Comparison of ENCODE assay signal across 1 cellular context in the genomic region with DNA sequence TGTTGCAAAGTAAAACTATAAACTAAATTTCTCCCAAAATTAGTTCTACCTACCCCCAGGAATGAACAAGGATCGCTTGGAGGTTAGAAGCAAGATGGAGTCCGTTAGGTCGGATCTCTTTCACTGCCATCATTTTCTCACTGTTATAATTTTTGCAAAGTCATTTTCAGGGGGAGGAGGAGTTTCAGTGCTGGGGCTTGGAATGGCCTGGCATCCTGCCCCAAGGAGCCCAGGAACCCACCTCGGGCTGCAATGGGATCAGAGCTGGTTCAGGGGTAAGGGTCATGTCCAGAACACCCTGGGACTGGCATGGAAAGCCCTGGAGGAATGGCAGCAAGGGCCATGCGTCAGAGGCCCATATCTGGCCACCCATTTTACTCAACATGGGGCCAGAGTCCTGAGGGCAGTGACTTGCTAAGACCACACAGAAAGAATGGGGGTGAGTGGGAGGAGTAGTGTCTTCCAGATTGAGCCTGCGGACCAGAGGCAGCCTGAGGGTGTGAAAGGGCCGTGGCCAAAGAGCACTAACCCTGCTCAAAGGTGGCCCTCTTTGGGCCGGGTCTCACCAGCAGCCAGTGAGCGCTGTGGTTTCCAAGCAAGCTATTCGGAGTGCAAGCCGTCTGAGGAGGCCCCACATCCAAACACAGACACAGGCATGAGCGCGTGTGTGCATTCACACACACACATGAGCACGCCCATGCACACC.
TF ChIP-seq lines count a peak whose summit lies in the region.

No MANE protein-coding gene starts in this region.

TF ChIP-seq in K562, 482 proteins besides CTCF, POLR2A, EP300 and RAD21 (continued from another document and continues in another):
- no peak for TF ChIP-seq ZNF143 (CRISPR knock-in tag; IDR thresholded peaks at IDR 0.05)
- TF ChIP-seq, protein P1, sequence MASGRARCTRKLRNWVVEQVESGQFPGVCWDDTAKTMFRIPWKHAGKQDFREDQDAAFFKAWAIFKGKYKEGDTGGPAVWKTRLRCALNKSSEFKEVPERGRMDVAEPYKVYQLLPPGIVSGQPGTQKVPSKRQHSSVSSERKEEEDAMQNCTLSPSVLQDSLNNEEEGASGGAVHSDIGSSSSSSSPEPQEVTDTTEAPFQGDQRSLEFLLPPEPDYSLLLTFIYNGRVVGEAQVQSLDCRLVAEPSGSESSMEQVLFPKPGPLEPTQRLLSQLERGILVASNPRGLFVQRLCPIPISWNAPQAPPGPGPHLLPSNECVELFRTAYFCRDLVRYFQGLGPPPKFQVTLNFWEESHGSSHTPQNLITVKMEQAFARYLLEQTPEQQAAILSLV (tag; IDR thresholded peaks at IDR 0.05), result 0 out of 2 replicates have a peak, but pooled peaks have one; percentile 14
- TF ChIP-seq, protein P2, sequence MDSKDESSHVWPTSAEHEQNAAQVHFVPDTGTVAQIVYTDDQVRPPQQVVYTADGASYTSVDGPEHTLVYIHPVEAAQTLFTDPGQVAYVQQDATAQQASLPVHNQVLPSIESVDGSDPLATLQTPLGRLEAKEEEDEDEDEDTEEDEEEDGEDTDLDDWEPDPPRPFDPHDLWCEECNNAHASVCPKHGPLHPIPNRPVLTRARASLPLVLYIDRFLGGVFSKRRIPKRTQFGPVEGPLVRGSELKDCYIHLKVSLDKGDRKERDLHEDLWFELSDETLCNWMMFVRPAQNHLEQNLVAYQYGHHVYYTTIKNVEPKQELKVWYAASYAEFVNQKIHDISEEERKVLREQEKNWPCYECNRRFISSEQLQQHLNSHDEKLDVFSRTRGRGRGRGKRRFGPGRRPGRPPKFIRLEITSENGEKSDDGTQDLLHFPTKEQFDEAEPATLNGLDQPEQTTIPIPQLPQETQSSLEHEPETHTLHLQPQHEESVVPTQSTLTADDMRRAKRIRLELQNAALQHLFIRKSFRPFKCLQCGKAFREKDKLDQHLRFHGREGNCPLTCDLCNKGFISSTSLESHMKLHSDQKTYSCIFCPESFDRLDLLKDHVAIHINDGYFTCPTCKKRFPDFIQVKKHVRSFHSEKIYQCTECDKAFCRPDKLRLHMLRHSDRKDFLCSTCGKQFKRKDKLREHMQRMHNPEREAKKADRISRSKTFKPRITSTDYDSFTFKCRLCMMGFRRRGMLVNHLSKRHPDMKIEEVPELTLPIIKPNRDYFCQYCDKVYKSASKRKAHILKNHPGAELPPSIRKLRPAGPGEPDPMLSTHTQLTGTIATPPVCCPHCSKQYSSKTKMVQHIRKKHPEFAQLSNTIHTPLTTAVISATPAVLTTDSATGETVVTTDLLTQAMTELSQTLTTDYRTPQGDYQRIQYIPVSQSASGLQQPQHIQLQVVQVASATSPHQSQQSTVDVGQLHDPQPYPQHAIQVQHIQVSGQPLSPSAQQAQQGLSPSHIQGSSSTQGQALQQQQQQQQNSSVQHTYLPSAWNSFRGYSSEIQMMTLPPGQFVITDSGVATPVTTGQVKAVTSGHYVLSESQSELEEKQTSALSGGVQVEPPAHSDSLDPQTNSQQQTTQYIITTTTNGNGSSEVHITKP (IDR thresholded peaks at IDR 0.05; ENCODE audit: partially characterized antibody), result peak; percentile 46
- no peak for TF ChIP-seq NR2C2 (CRISPR knock-in tag; IDR thresholded peaks at IDR 0.05)
- 0 out of 2 replicates have a peak, but pooled peaks have one; percentile 43 for TF ChIP-seq NR2C2 (tag; IDR thresholded peaks at IDR 0.05)
- 0 out of 2 replicates have a peak, but pooled peaks have one; percentile 12 for TF ChIP-seq BHLHE40 (IDR thresholded peaks at IDR 0.05; ENCODE audit: low read length)
- TF ChIP-seq SMAD3 (CRISPR knock-in tag; conservative IDR thresholded peaks at IDR 0.05), result 0 out of 2 replicates have a peak, but pooled peaks have one; percentile 71
- 0 out of 2 replicates have a peak, but pooled peaks have one; percentile 73 for TF ChIP-seq KLF6 (CRISPR knock-in tag; IDR thresholded peaks at IDR 0.05; ENCODE audit: borderline replicate concordance)
- TF ChIP-seq, protein P3, sequence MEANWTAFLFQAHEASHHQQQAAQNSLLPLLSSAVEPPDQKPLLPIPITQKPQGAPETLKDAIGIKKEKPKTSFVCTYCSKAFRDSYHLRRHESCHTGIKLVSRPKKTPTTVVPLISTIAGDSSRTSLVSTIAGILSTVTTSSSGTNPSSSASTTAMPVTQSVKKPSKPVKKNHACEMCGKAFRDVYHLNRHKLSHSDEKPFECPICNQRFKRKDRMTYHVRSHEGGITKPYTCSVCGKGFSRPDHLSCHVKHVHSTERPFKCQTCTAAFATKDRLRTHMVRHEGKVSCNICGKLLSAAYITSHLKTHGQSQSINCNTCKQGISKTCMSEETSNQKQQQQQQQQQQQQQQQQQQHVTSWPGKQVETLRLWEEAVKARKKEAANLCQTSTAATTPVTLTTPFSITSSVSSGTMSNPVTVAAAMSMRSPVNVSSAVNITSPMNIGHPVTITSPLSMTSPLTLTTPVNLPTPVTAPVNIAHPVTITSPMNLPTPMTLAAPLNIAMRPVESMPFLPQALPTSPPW (CRISPR knock-in tag; IDR thresholded peaks at IDR 0.05), result peak; percentile 72
- TF ChIP-seq FOSL1 (tag; conservative IDR thresholded peaks at IDR 0.05), result 0 out of 2 replicates have a peak, but pooled peaks have one; percentile 9
- TF ChIP-seq ZNF41 (CRISPR knock-in tag; conservative IDR thresholded peaks at IDR 0.05), result peak; percentile 73; the same call in 1 of the 2 replicates
- no peak for TF ChIP-seq ZNF583 (CRISPR knock-in tag; IDR thresholded peaks at IDR 0.05)
- 0 out of 2 replicates have a peak, but pooled peaks have one; percentile 15 for TF ChIP-seq GATAD2A (IDR thresholded peaks at IDR 0.05)
- TF ChIP-seq ZNF589 (CRISPR knock-in tag; IDR thresholded peaks at IDR 0.05; ENCODE audit: low read depth), result peak; percentile 70; the same call in 1 of the 2 replicates
- TF ChIP-seq, protein P4, sequence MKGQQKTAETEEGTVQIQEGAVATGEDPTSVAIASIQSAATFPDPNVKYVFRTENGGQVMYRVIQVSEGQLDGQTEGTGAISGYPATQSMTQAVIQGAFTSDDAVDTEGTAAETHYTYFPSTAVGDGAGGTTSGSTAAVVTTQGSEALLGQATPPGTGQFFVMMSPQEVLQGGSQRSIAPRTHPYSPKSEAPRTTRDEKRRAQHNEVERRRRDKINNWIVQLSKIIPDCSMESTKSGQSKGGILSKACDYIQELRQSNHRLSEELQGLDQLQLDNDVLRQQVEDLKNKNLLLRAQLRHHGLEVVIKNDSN (CRISPR knock-in tag; IDR thresholded peaks at IDR 0.05), result peak; percentile 35; the same call in 1 of the 2 replicates
- 0 out of 2 replicates have a peak, but pooled peaks have one; percentile 62 for TF ChIP-seq RFX7 (CRISPR knock-in tag; IDR thresholded peaks at IDR 0.05)
- TF ChIP-seq, protein P5, sequence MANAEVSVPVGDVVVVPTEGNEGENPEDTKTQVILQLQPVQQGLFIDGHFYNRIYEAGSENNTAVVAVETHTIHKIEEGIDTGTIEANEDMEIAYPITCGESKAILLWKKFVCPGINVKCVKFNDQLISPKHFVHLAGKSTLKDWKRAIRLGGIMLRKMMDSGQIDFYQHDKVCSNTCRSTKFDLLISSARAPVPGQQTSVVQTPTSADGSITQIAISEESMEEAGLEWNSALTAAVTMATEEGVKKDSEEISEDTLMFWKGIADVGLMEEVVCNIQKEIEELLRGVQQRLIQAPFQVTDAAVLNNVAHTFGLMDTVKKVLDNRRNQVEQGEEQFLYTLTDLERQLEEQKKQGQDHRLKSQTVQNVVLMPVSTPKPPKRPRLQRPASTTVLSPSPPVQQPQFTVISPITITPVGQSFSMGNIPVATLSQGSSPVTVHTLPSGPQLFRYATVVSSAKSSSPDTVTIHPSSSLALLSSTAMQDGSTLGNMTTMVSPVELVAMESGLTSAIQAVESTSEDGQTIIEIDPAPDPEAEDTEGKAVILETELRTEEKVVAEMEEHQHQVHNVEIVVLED (CRISPR knock-in tag; IDR thresholded peaks at IDR 0.05), result 0 out of 2 replicates have a peak, but pooled peaks have one; percentile 15
- peak; percentile 39 for TF ChIP-seq EGR1 (conservative IDR thresholded peaks at IDR 0.05)
- TF ChIP-seq JUND (IDR thresholded peaks at IDR 0.05; ENCODE audit: borderline replicate concordance, low read depth, low read length), result no peak
- peak; percentile 58; the same call in 1 of the 3 replicates for TF ChIP-seq JUND (tag; IDR thresholded peaks at IDR 0.05; ENCODE audit: borderline replicate concordance, low read depth, low read length)
- no peak for TF ChIP-seq XRCC5 (IDR thresholded peaks at IDR 0.05; ENCODE audit: low read depth, low read length)
- TF ChIP-seq, protein P6, sequence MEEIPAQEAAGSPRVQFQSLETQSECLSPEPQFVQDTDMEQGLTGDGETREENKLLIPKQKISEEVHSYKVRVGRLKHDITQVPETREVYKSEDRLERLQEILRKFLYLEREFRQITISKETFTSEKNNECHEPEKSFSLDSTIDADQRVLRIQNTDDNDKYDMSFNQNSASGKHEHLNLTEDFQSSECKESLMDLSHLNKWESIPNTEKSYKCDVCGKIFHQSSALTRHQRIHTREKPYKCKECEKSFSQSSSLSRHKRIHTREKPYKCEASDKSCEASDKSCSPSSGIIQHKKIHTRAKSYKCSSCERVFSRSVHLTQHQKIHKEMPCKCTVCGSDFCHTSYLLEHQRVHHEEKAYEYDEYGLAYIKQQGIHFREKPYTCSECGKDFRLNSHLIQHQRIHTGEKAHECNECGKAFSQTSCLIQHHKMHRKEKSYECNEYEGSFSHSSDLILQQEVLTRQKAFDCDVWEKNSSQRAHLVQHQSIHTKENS (CRISPR knock-in tag; IDR thresholded peaks at IDR 0.05), result no peak
- no peak for TF ChIP-seq ZNF239 (CRISPR knock-in tag; IDR thresholded peaks at IDR 0.05)
- peak; percentile 12; the same call in 1 of the 2 replicates for TF ChIP-seq BRD4 (IDR thresholded peaks at IDR 0.05)
- TF ChIP-seq, protein P7, sequence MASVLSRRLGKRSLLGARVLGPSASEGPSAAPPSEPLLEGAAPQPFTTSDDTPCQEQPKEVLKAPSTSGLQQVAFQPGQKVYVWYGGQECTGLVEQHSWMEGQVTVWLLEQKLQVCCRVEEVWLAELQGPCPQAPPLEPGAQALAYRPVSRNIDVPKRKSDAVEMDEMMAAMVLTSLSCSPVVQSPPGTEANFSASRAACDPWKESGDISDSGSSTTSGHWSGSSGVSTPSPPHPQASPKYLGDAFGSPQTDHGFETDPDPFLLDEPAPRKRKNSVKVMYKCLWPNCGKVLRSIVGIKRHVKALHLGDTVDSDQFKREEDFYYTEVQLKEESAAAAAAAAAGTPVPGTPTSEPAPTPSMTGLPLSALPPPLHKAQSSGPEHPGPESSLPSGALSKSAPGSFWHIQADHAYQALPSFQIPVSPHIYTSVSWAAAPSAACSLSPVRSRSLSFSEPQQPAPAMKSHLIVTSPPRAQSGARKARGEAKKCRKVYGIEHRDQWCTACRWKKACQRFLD (CRISPR knock-in tag; IDR thresholded peaks at IDR 0.05), result peak; percentile 67
- TF ChIP-seq, protein P8, sequence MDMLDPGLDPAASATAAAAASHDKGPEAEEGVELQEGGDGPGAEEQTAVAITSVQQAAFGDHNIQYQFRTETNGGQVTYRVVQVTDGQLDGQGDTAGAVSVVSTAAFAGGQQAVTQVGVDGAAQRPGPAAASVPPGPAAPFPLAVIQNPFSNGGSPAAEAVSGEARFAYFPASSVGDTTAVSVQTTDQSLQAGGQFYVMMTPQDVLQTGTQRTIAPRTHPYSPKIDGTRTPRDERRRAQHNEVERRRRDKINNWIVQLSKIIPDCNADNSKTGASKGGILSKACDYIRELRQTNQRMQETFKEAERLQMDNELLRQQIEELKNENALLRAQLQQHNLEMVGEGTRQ (CRISPR knock-in tag; IDR thresholded peaks at IDR 0.05), result no peak
- peak in 1 of 2 experiments; percentile 34; a peak in 1 of 4 replicates for TF ChIP-seq TEAD1 (CRISPR knock-in tag; IDR thresholded peaks at IDR 0.05)
- TF ChIP-seq L3MBTL2 (IDR thresholded peaks at IDR 0.05), result peak; percentile 40; the same call in 1 of the 2 replicates
- TF ChIP-seq, protein P9, sequence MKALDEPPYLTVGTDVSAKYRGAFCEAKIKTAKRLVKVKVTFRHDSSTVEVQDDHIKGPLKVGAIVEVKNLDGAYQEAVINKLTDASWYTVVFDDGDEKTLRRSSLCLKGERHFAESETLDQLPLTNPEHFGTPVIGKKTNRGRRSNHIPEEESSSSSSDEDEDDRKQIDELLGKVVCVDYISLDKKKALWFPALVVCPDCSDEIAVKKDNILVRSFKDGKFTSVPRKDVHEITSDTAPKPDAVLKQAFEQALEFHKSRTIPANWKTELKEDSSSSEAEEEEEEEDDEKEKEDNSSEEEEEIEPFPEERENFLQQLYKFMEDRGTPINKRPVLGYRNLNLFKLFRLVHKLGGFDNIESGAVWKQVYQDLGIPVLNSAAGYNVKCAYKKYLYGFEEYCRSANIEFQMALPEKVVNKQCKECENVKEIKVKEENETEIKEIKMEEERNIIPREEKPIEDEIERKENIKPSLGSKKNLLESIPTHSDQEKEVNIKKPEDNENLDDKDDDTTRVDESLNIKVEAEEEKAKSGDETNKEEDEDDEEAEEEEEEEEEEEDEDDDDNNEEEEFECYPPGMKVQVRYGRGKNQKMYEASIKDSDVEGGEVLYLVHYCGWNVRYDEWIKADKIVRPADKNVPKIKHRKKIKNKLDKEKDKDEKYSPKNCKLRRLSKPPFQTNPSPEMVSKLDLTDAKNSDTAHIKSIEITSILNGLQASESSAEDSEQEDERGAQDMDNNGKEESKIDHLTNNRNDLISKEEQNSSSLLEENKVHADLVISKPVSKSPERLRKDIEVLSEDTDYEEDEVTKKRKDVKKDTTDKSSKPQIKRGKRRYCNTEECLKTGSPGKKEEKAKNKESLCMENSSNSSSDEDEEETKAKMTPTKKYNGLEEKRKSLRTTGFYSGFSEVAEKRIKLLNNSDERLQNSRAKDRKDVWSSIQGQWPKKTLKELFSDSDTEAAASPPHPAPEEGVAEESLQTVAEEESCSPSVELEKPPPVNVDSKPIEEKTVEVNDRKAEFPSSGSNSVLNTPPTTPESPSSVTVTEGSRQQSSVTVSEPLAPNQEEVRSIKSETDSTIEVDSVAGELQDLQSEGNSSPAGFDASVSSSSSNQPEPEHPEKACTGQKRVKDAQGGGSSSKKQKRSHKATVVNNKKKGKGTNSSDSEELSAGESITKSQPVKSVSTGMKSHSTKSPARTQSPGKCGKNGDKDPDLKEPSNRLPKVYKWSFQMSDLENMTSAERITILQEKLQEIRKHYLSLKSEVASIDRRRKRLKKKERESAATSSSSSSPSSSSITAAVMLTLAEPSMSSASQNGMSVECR (CRISPR knock-in tag; IDR thresholded peaks at IDR 0.05), result no peak
- TF ChIP-seq RBM39 (optimal IDR thresholded peaks at IDR 0.05; ENCODE audit: low read depth, low read length), result peak; percentile 15
- TF ChIP-seq, protein P10, sequence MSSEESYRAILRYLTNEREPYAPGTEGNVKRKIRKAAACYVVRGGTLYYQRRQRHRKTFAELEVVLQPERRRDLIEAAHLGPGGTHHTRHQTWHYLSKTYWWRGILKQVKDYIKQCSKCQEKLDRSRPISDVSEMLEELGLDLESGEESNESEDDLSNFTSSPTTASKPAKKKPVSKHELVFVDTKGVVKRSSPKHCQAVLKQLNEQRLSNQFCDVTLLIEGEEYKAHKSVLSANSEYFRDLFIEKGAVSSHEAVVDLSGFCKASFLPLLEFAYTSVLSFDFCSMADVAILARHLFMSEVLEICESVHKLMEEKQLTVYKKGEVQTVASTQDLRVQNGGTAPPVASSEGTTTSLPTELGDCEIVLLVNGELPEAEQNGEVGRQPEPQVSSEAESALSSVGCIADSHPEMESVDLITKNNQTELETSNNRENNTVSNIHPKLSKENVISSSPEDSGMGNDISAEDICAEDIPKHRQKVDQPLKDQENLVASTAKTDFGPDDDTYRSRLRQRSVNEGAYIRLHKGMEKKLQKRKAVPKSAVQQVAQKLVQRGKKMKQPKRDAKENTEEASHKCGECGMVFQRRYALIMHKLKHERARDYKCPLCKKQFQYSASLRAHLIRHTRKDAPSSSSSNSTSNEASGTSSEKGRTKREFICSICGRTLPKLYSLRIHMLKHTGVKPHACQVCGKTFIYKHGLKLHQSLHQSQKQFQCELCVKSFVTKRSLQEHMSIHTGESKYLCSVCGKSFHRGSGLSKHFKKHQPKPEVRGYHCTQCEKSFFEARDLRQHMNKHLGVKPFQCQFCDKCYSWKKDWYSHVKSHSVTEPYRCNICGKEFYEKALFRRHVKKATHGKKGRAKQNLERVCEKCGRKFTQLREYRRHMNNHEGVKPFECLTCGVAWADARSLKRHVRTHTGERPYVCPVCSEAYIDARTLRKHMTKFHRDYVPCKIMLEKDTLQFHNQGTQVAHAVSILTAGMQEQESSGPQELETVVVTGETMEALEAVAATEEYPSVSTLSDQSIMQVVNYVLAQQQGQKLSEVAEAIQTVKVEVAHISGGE (CRISPR knock-in tag; IDR thresholded peaks at IDR 0.05), result peak in 1 of 3 experiments; percentile 65; a peak in 2 of 6 replicates
